ENCODE assay signal across 24 cellular contexts in the genomic region with DNA sequence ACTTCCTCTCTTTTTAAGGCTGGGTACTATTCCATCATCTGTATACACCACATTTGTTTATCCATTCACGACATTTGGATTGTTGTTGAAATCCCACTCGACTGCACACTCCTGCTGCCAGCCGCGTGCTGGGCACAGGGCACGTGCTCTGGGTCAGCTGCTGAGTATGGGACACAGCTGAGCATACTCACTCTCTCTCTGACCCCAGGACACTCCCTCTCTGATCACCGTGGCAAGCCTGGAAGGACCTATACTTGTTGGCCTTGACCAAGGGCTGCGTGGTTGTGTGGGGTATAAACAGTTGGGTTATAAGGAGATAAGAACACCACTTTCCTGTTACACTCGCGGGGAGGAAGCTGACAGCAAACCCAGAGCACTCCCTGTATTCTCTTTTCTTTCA.
DNase-seq lines count a peak whose midpoint lies in the region; ATAC-seq and TF ChIP-seq lines count a peak whose summit lies in the region.
"Had no signal": no experiment of that assay in that cellular context is flagged by ENCODE, and none has a peak within 500 bp of the region (broad histone marks: within the 10 kb centered on the region; RNA-seq: fewer than 3 reads in every experiment).

No MANE protein-coding gene starts in this region.

- H3K36me3 Mint-ChIP-seq in activated T-helper 17 cell treated with anti-CD3 and anti-CD28 coated beads, Interleukin-2, amount 50 U/mL, for 72 hours (ENCODE audit: low read depth): peaks cover 49% of the 10 kb centered on the region

- no peak overlapping the region for H3K4me3 Mint-ChIP-seq in activated T-helper 17 cell treated with anti-CD3 and anti-CD28 coated beads, Interleukin-2, amount 50 U/mL, for 72 hours
- H3K4me3 Mint-ChIP-seq: activated CD4-positive, alpha-beta memory T cell treated with anti-CD3 and anti-CD28 coated beads, Interleukin-2, amount 10 ng/mL, durations not matched to agents 7 days and 5 days; nephron progenitor cell; WTC11 had no signal

- no peak overlapping the region for H2BK120ac ChIP-seq in neuronal stem cell (ENCODE audit: low read depth, low read length)

- peaks cover 9% of the 10 kb centered on the region for H3K4me1 Mint-ChIP-seq in activated T-helper 17 cell treated with anti-CD3 and anti-CD28 coated beads, Interleukin-2, amount 50 U/mL, for 72 hours
- H3K4me1 Mint-ChIP-seq: activated CD4-positive, alpha-beta memory T cell treated with anti-CD3 and anti-CD28 coated beads, Interleukin-2, amount 10 ng/mL, durations not matched to agents 7 days and 5 days had no signal

- WGBS in heart right ventricle, 2 donors: 28 to 34% methylated on average over 9 of the region's 9 CpGs
- no CpG with 5 or more reads among the region's 9 CpGs for WGBS in neuronal stem cell (ENCODE audit: extremely low coverage in 2 of 2, insufficient read length in 2 of 2, insufficient replicate concordance in 1 of 2), 2 donors

- H3K4me2 ChIP-seq in neuronal stem cell (ENCODE audit: insufficient read depth, low read length, poor library complexity, severe bottlenecking): no peak overlapping the region

- DNase-seq in H4 (ENCODE audit: low spot score) (peak; percentile 50), amniotic epithelial cell (ENCODE audit: low read depth) (peak; percentile 72), heart right ventricle (no peak), neuronal stem cell (ENCODE audit: low spot score) (no peak), NCI-H1930 (lab: John Stamatoyannopoulos, UW) (no peak), coronary artery (ENCODE audit: low spot score) (no peak)
- DNase-seq: activated CD4-positive, alpha-beta memory T cell treated with anti-CD3 and anti-CD28 coated beads, Interleukin-2, amount 10 ng/mL, durations not matched to agents 7 days and 5 days; activated gamma-delta T cell treated with Interleukin-2 at 50 U/mL for 16 hours; activated T-cell treated with anti-CD3 and anti-CD28 coated beads for 4 hours; C1 segment of cervical spinal cord; cerebellar nuclear complex; effector CD8-positive, alpha-beta T cell; MG63; NCI-H1436 treated with DMSO at 0.1 percent for 48 hours; NCI-H774; nephron progenitor cell; stimulated activated CD4-positive, alpha-beta T cell treated with anti-CD3 and anti-CD28 coated beads, Interleukin-12 subunit alpha, Interleukin-12 subunit beta, amount 100 ng/mL, for 4 hours; T-helper 1 cell; uterus had no signal

- H3K36me3 ChIP-seq in heart right ventricle (peaks cover 0 to 28% (median 0%) of the 10 kb centered on the region in 9 donors), neuronal stem cell (replicated peaks in 1 of 2; ENCODE audit: control insufficient read depth in 2 of 2, insufficient read depth in 2 of 2, low read length in 2 of 2) (no peaks in the 10 kb centered on the region)
- H3K36me3 ChIP-seq: MG63, uterus had no signal

- no peaks in the 10 kb centered on the region for H3K79me1 ChIP-seq in neuronal stem cell (ENCODE audit: low read depth, low read length)

- H2BK12ac ChIP-seq in neuronal stem cell (ENCODE audit: low read length): no peak overlapping the region

- peak overlapping the region; percentile 53 for H2AK5ac ChIP-seq in neuronal stem cell (ENCODE audit: low read depth, low read length)

- H3K4me3 ChIP-seq in heart right ventricle (no peak overlapping the region), neuronal stem cell (ENCODE audit: low read length in 2 of 2) (no peak overlapping the region), coronary artery (no peak overlapping the region)
- H3K4me3 ChIP-seq: gastroesophageal sphincter, MG63, uterus had no signal

- no peak for TF ChIP-seq POLR2A in GM18505 (IDR thresholded peaks at IDR 0.05; ENCODE audit: borderline replicate concordance, extremely low read depth, insufficient read depth, insufficient read length)

- H3K4me1 ChIP-seq in heart right ventricle: peaks cover 0 to 39% (median 17%) of the 10 kb centered on the region in 9 donors
- peaks cover 5 to 8% of the 10 kb centered on the region in 2 donors for H3K4me1 ChIP-seq in neuronal stem cell (ENCODE audit: control insufficient read depth in 2 of 2, insufficient read depth in 1 of 2, low read depth in 1 of 2, low read length in 2 of 2)
- H3K4me1 ChIP-seq: uterus had no signal

- H2BK15ac ChIP-seq in neuronal stem cell (ENCODE audit: low read length): no peak overlapping the region

- H2BK5ac ChIP-seq in neuronal stem cell (ENCODE audit: low read length): no peak overlapping the region

- no peak overlapping the region for H3K27ac Mint-ChIP-seq in activated T-helper 17 cell treated with anti-CD3 and anti-CD28 coated beads, Interleukin-2, amount 50 U/mL, for 72 hours
- H3K27ac Mint-ChIP-seq: activated CD4-positive, alpha-beta memory T cell treated with anti-CD3 and anti-CD28 coated beads, Interleukin-2, amount 10 ng/mL, durations not matched to agents 7 days and 5 days; nephron progenitor cell; WTC11 had no signal

- H4K91ac ChIP-seq in neuronal stem cell (ENCODE audit: low read depth, low read length, poor library complexity): no peak overlapping the region

- H3K23ac ChIP-seq in neuronal stem cell (ENCODE audit: low read depth, low read length, poor library complexity): no peak overlapping the region

- peak overlapping the region; percentile 3 for H3K14ac ChIP-seq in neuronal stem cell (ENCODE audit: low read length)

- ATAC-seq in heart right ventricle (peak; percentile 34 to 81 (median 60)), GM18505 (IDR thresholded peaks at IDR 0.05; ENCODE audit: unreplicated experiment) (no peak)
- no peak for ATAC-seq in activated T-helper 17 cell treated with anti-CD3 and anti-CD28 coated beads, Interleukin-2, amount 50 U/mL, for 72 hours (replicated peaks)
- ATAC-seq: esophagus mucosa, gastroesophageal sphincter, WTC11 had no signal

- no peaks in the 10 kb centered on the region for H3K27me3 Mint-ChIP-seq in activated T-helper 17 cell treated with anti-CD3 and anti-CD28 coated beads, Interleukin-2, amount 50 U/mL, for 72 hours
- H3K27me3 Mint-ChIP-seq: activated CD4-positive, alpha-beta memory T cell treated with anti-CD3 and anti-CD28 coated beads, Interleukin-2, amount 10 ng/mL, durations not matched to agents 7 days and 5 days had no signal

- H3K18ac ChIP-seq in neuronal stem cell (ENCODE audit: low read length): peak overlapping the region; percentile 20

- H2AFZ ChIP-seq in neuronal stem cell (ENCODE audit: low read length): no peak overlapping the region

- intact Hi-C loops in heart right ventricle (cut with DNase I): no loop called here

- H3K9ac ChIP-seq in neuronal stem cell (ENCODE audit: low read depth, low read length, poor library complexity): no peak overlapping the region

- TF ChIP-seq CTCF in heart right ventricle (IDR thresholded peaks at IDR 0.05) (no peak), coronary artery (IDR thresholded peaks at IDR 0.05) (no peak)

- no peak overlapping the region for H3K4ac ChIP-seq in neuronal stem cell (ENCODE audit: low read length)

- no peak overlapping the region for H4K8ac ChIP-seq in neuronal stem cell (ENCODE audit: low read depth, low read length)

- H3K27ac ChIP-seq in heart right ventricle (peak overlapping the region in 9 of 10 donors; percentile 12 to 65 (median 56)), neuronal stem cell (replicated peaks; ENCODE audit: low read length) (no peak overlapping the region), coronary artery (no peak overlapping the region)
- H3K27ac ChIP-seq: gastroesophageal sphincter, uterus had no signal

- H3K27me3 ChIP-seq in heart right ventricle (no peaks in the 10 kb centered on the region), neuronal stem cell (ENCODE audit: control insufficient read depth in 3 of 3, insufficient read depth in 3 of 3, low read depth in 1 of 3, low read length in 3 of 3) (no peaks in the 10 kb centered on the region)
- H3K27me3 ChIP-seq: gastroesophageal sphincter, MG63, uterus had no signal

- H3K9me3 Mint-ChIP-seq in activated T-helper 17 cell treated with anti-CD3 and anti-CD28 coated beads, Interleukin-2, amount 50 U/mL, for 72 hours: peaks cover 12% of the 10 kb centered on the region

- H3K9me3 ChIP-seq in heart right ventricle (peaks cover 0 to 7% (median 0%) of the 10 kb centered on the region in 11 donors), neuronal stem cell (replicated peaks in 1 of 2; ENCODE audit: control insufficient read depth in 2 of 2, insufficient read depth in 1 of 2, low read depth in 1 of 2, low read length in 2 of 2) (peaks cover 0 to 4% of the 10 kb centered on the region in 2 donors)
- H3K9me3 ChIP-seq: gastroesophageal sphincter, MG63, uterus had no signal

Comparison
In these comparisons a context has a peak if more than half of its experiments do, and no peak if none do; other contexts are left out.
1. DNase-seq: peak in H4 (single experiment) and amniotic epithelial cell (single experiment); none in heart right ventricle (0 of 2), neuronal stem cell (single experiment), NCI-H1930 (0 of 2) and coronary artery (single experiment).
2. ATAC-seq: peak in heart right ventricle (8 of 8); none in activated T-helper 17 cell treated with anti-CD3 and anti-CD28 coated beads, Interleukin-2, amount 50 U/mL, for 72 hours (single experiment) and GM18505 (single experiment).
3. H3K27ac ChIP-seq: peak in heart right ventricle (9 of 10); none in neuronal stem cell (single experiment) and coronary artery (0 of 2).